Comparison of ENCODE assay signal across 17 cellular contexts in the genomic region with DNA sequence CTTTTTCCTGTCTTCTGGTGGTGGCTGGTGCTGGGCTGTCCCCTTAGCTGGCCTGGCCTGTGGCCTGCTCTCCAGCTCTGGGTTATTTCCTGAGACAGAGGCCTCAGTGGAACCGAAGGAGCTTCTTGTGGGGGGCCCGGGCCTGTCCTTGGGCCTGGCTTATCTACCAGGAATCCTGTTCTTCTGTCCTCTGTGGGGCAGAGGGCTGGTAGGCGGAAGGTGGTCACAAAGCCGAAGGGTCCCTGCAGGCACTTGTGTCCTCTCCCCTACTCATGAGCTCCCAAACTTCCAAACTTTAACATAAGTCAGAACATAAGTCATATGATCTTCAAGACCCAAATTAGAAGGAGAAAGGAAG. TPM values are rescaled to one million over a fixed set of nuclear protein-coding genes. Genes with fewer than 3 reads are reported as not detected.
A peak's percentile ranks its signal among the peaks of the same experiment; 100 is the strongest.
DNase-seq lines count a peak whose midpoint lies in the region; TF ChIP-seq lines count a peak whose summit lies in the region.
"Had no signal": no experiment of that assay in that cellular context is flagged by ENCODE, and none has a peak within 500 bp of the region (broad histone marks: within the 10 kb centered on the region; RNA-seq: fewer than 3 reads in every experiment).

No MANE protein-coding gene starts in this region.

- H3K4me1 ChIP-seq in muscle layer of colon (ENCODE audit: insufficient read depth, low read length): peaks cover 54% of the 10 kb centered on the region
- H3K4me1 ChIP-seq in subcutaneous abdominal adipose tissue (ENCODE audit: control insufficient read depth in 5 of 5, insufficient read depth in 5 of 5, low read length in 5 of 5): peaks cover 24 to 70% (median 66%) of the 10 kb centered on the region in 5 donors
- H3K4me1 ChIP-seq in PC-9 (replicated peaks; ENCODE audit: insufficient read depth): peaks cover 27% of the 10 kb centered on the region

- H3F3A ChIP-seq in PC-9 (ENCODE audit: insufficient read depth, low read depth): peaks cover 16% of the 10 kb centered on the region

- H3K79me2 ChIP-seq in PC-9 (ENCODE audit: low read depth): peaks cover 49% of the 10 kb centered on the region

- H3K9me2 ChIP-seq in PC-9 (ENCODE audit: insufficient read depth): no peaks in the 10 kb centered on the region

- H2AFZ ChIP-seq in PC-9: no peak overlapping the region

- TF ChIP-seq CTCF in HFFc6 (IDR thresholded peaks at IDR 0.05) (no peak), PC-9 (conservative IDR thresholded peaks at IDR 0.05) (no peak)

- 0 out of 2 replicates have a peak, but pooled peaks cover 2% of the 10 kb centered on the region for H3K27me3 Mint-ChIP-seq in HFFc6 (ENCODE audit: insufficient read depth)
- H3K27me3 Mint-ChIP-seq: activated CD4-positive, alpha-beta memory T cell treated with anti-CD3 and anti-CD28 coated beads for 36 hours had no signal

- POLR2A ChIA-PET in PC-9 (lab: Charles Lee; ENCODE audit: unreplicated experiment): no interaction called here

- BruUV-seq in PC-9 (replicated peaks; lab: Mats Ljungman, UMichigan): no TSS peak

- DNase-seq in HFFc6: no peak
- no peak for DNase-seq in NCI-H1105 treated with DMSO at 0.1 percent for 48 hours (lab: John Stamatoyannopoulos, UW)
- no peak for DNase-seq in NCI-H1092 (lab: John Stamatoyannopoulos, UW)
- DNase-seq in PC-9: no peak
- no peak for DNase-seq in activated CD4-positive, alpha-beta T cell treated with anti-CD3 and anti-CD28 coated beads for 48 hours
- DNase-seq: activated CD4-positive, alpha-beta memory T cell treated with anti-CD3 and anti-CD28 coated beads for 36 hours; amniotic stem cell; mammary epithelial cell; natural killer cell; NCI-H2171; NCI-H774; PC-3; stimulated activated naive CD4-positive, alpha-beta T cell had no signal

- no peak overlapping the region for H3K4me3 Mint-ChIP-seq in HFFc6
- H3K4me3 Mint-ChIP-seq: activated CD4-positive, alpha-beta memory T cell treated with anti-CD3 and anti-CD28 coated beads for 36 hours; natural killer cell had no signal

- no peaks in the 10 kb centered on the region for H4K20me1 ChIP-seq in PC-9 (ENCODE audit: insufficient read depth)

- H3K4me2 ChIP-seq in PC-9: no peak overlapping the region
- H3K4me2 ChIP-seq: KMS-11 had no signal

- 0 out of 2 replicates have a peak overlapping the region, but pooled peaks have one; percentile 19 for H3K27ac Mint-ChIP-seq in HFFc6
- H3K27ac Mint-ChIP-seq: activated CD4-positive, alpha-beta memory T cell treated with anti-CD3 and anti-CD28 coated beads for 36 hours had no signal

- H3K27me3 ChIP-seq in muscle layer of colon (ENCODE audit: control insufficient read depth in 1 of 2, insufficient read depth in 2 of 2, low read length in 2 of 2) (no peaks in the 10 kb centered on the region), subcutaneous abdominal adipose tissue (ENCODE audit: control insufficient read depth in 5 of 5, insufficient read depth in 4 of 5, low read length in 5 of 5) (no peaks in the 10 kb centered on the region), PC-9 (ENCODE audit: insufficient read depth, low read depth) (no peaks in the 10 kb centered on the region)

- H3K4me3 ChIP-seq in muscle layer of colon (ENCODE audit: low read depth in 1 of 2, low read length in 2 of 2): no peak overlapping the region
- no peak overlapping the region for H3K4me3 ChIP-seq in subcutaneous abdominal adipose tissue (ENCODE audit: low read depth in 1 of 5, low read length in 5 of 5)
- H3K4me3 ChIP-seq in PC-9: no peak overlapping the region

- no peak overlapping the region for H3K9ac ChIP-seq in muscle layer of colon (ENCODE audit: low read length)
- H3K9ac ChIP-seq in subcutaneous abdominal adipose tissue (ENCODE audit: low read length in 5 of 5): peak overlapping the region in 1 of 5 donors; percentile 45
- H3K9ac ChIP-seq: KMS-11 had no signal

- H3K4me1 Mint-ChIP-seq in HFFc6 (ENCODE audit: low read depth): peaks cover 37% of the 10 kb centered on the region

- H3K27ac ChIP-seq in angular gyrus (ENCODE audit: low read depth, low read length): peak overlapping the region; percentile 99
- H3K27ac ChIP-seq in muscle layer of colon (ENCODE audit: low read depth, low read length): peak overlapping the region; percentile 77
- peak overlapping the region; percentile 78 for H3K27ac ChIP-seq in subcutaneous abdominal adipose tissue (ENCODE audit: low read depth, low read length)
- no peak overlapping the region for H3K27ac ChIP-seq in PC-9
- H3K27ac ChIP-seq: KMS-11 had no signal

- CTCF ChIA-PET in PC-9 (lab: Charles Lee): no interaction called here

- intact Hi-C loops in PC-9 (cut with micrococcal nuclease; ENCODE audit: unreplicated experiment): no loop called here

- H3K36me3 ChIP-seq in muscle layer of colon (ENCODE audit: insufficient read depth, low read length): peaks cover 24% of the 10 kb centered on the region
- H3K36me3 ChIP-seq in subcutaneous abdominal adipose tissue (ENCODE audit: control insufficient read depth in 5 of 5, insufficient read depth in 5 of 5, low read length in 5 of 5): peaks cover 0 to 54% (median 29%) of the 10 kb centered on the region in 5 donors
- H3K36me3 ChIP-seq in PC-9 (ENCODE audit: low read depth): peaks cover 6% of the 10 kb centered on the region

- H3K9me3 Mint-ChIP-seq in HFFc6: no peaks in the 10 kb centered on the region
- H3K9me3 Mint-ChIP-seq: activated CD4-positive, alpha-beta memory T cell treated with anti-CD3 and anti-CD28 coated beads for 36 hours; natural killer cell had no signal

- H3K36me3 Mint-ChIP-seq in HFFc6 (ENCODE audit: low read depth): peaks cover 9% of the 10 kb centered on the region; the same call in 1 of the 2 replicates

- no peaks in the 10 kb centered on the region for H3K9me3 ChIP-seq in muscle layer of colon (ENCODE audit: low read length)
- no peaks in the 10 kb centered on the region for H3K9me3 ChIP-seq in subcutaneous abdominal adipose tissue (ENCODE audit: control insufficient read depth in 5 of 5, low read length in 5 of 5)
- no peaks in the 10 kb centered on the region for H3K9me3 ChIP-seq in PC-9 (ENCODE audit: insufficient read depth, low read depth)

RNA-seq across cellular contexts. Expression of a gene that starts 49.2 kb away (rescaled TPM):
- total RNA-seq in HFFc6 (2021; fragmentation: NEBNext Ultra II Directional; extraction: Animal tissue kit (Norgen Biotek cat#: 25700)): 10 to 100 TPM; 17.6 to 27.7 (median 23.2) TPM
- 66.8 and 80.9 TPM in 2 replicates for total RNA-seq in PC-9 (2021)
